10 cellular contexts compared by ENCODE assay signal in genomic region chr9:115369322-115369957, GRCh38.
DNase-seq lines count a peak whose midpoint lies in the region; ATAC-seq and TF ChIP-seq lines count a peak whose summit lies in the region.
"Had no signal": no experiment of that assay in that cellular context is flagged by ENCODE, and none has a peak within 500 bp of the region (broad histone marks: within the 10 kb centered on the region; RNA-seq: fewer than 3 reads in every experiment).

No MANE protein-coding gene starts in this region.

- no peak overlapping the region for H3K4me3 ChIP-seq in cardiac fibroblast (replicated peaks in 1 of 2; ENCODE audit: low read depth in 2 of 2, low read length in 2 of 2)
- no peak overlapping the region for H3K4me3 ChIP-seq in left lung
- H3K4me3 ChIP-seq: HAP-1 had no signal

- DNase-seq in AG20443 (ENCODE audit: low spot score), result peak; percentile 22
- peak; percentile 72 to 94 for DNase-seq in NCI-H2081 (lab: John Stamatoyannopoulos, UW)
- DNase-seq in cardiac fibroblast (ENCODE audit: low read depth in 2 of 2), result peak; percentile 46 to 57
- DNase-seq in left lung, result no peak
- DNase-seq in activated effector memory CD4-positive, alpha-beta T cell treated with Interleukin-2 at 50 U/mL for 16 hours, result no peak
- DNase-seq: Caco-2 had no signal

- ATAC-seq in left lung (peak; percentile 54), GM18520 (IDR thresholded peaks at IDR 0.05; ENCODE audit: unreplicated experiment) (no peak), HG03039 (IDR thresholded peaks at IDR 0.05; ENCODE audit: unreplicated experiment) (no peak), HG02981 (IDR thresholded peaks at IDR 0.05; ENCODE audit: unreplicated experiment) (no peak)

- H3K4me1 ChIP-seq in left lung, result no peaks in the 10 kb centered on the region
- H3K4me1 ChIP-seq: HAP-1 had no signal

- intact Hi-C loops in left lung (cut with DNase I), result no loop called here

- H3K27ac ChIP-seq in left lung, result peak overlapping the region in 1 of 2 donors; percentile 47

- TF ChIP-seq CTCF in cardiac fibroblast (IDR thresholded peaks at IDR 0.05; ENCODE audit: low read depth, low read length), result no peak
- no peak for TF ChIP-seq CTCF in left lung (IDR thresholded peaks at IDR 0.05)

- no peaks in the 10 kb centered on the region for H3K27me3 ChIP-seq in left lung

- H3K36me3 ChIP-seq in left lung, result no peaks in the 10 kb centered on the region
- H3K36me3 ChIP-seq: HAP-1 had no signal

- no peaks in the 10 kb centered on the region for H3K9me3 ChIP-seq in left lung
- H3K9me3 ChIP-seq: HAP-1 had no signal

Comparison
In these comparisons a context has a peak if more than half of its experiments do, and no peak if none do; other contexts are left out.
1. DNase-seq: peak in AG20443 (single experiment), NCI-H2081 (2 of 2) and cardiac fibroblast (2 of 2); none in left lung (0 of 2) and activated effector memory CD4-positive, alpha-beta T cell treated with Interleukin-2 at 50 U/mL for 16 hours (single experiment).